ENCODE assay signal across 10 cellular contexts in the genomic region with DNA sequence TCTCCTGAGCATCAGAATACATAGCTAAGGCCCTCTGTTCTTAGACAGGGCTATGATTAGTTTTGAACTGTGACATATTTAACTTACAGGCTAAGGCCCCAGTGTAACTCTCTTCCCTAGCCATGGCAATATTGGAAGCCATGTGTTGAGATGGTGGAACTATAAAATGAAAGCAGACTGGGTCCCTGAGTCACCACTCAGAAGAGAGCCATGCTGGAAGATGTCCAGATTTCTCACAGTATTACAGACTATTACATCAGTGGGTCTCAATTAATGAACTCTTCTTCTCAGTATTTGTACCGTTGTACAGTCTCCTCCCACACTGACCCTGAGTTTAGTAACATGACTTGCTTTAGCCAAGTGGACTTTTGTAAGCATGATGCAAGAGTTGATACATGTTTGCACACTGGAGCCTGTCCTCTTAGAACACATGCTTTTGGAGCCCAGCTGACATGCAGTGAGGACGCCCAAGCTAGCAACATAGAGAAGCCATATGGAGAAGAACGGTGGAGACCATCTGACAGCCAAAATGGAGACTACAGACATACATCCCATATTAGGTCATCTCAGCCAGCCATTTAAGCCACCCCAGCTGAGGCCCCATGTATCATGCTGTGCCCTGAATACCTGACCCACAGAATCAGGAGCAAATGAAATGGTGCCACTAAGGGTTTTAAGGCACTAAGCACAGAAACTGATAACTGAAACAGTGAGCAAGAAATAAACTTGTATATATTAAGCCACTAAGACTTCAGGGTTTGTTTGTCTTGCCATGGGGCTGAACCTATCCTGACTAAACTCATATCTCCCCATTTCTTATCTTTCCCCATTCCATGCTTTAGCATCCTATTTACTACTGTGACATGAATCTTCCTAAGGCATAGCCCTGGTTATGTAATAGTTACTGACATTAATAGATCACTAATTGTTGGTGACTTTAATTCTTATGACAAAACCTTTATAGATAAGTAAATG. TPM values are rescaled to one million over a fixed set of nuclear protein-coding genes. Genes with fewer than 3 reads are reported as not detected.
DNase-seq lines count a peak whose midpoint lies in the region; FAIRE-seq and TF ChIP-seq lines count a peak whose summit lies in the region.
"Had no signal": no experiment of that assay in that cellular context is flagged by ENCODE, and none has a peak within 500 bp of the region (broad histone marks: within the 10 kb centered on the region; RNA-seq: fewer than 3 reads in every experiment).

No MANE protein-coding gene starts in this region.

- POLR2A ChIA-PET in RWPE1 (lab: Yijun Ruan, JAX; ENCODE audit: low non-redundant PET), result no interaction called here

- H3K9me3 ChIP-seq in skeletal muscle tissue (ENCODE audit: control insufficient read depth in 3 of 3, low read length in 3 of 3), result no peaks in the 10 kb centered on the region
- H3K9me3 ChIP-seq in prostate gland, result no peaks in the 10 kb centered on the region

- peaks cover 0 to 2% (median 1%) of the 10 kb centered on the region in 7 donors for H3K9me3 Mint-ChIP-seq in CD14-positive monocyte
- H3K9me3 Mint-ChIP-seq: T-helper 1 cell treated with Interleukin-12 subunit alpha and Interleukin-12 subunit beta and Interleukin-4 antibody, amounts not matched to agents 30 μg/mL and 1 μg/mL, for 36 hours had no signal

- H3K27me3 Mint-ChIP-seq in CD14-positive monocyte (ENCODE audit: low read depth in 3 of 3), result peaks cover 0 to 8% (median 6%) of the 10 kb centered on the region in 3 donors

- H3K4me1 ChIP-seq in skeletal muscle tissue (ENCODE audit: control insufficient read depth in 3 of 3, insufficient read depth in 3 of 3, low read length in 3 of 3) (peaks cover 66 to 72% (median 68%) of the 10 kb centered on the region in 3 donors), prostate gland (replicated peaks) (no peaks in the 10 kb centered on the region)

- H3K4me3 ChIP-seq in fibroblast of the aortic adventitia (ENCODE audit: low read depth, low read length), result no peak overlapping the region
- no peak overlapping the region for H3K4me3 ChIP-seq in skeletal muscle tissue (ENCODE audit: low read length in 3 of 3)
- H3K4me3 ChIP-seq in prostate gland, result no peak overlapping the region
- H3K4me3 ChIP-seq: coronary artery had no signal

- no peak for FAIRE-seq in frontal cortex (lab: Jason Lieb, UNC)
- FAIRE-seq: HTR-8/SVneo had no signal

- intact Hi-C loops in CD14-positive monocyte (cut with micrococcal nuclease) (no loop called here), prostate gland (cut with DNase I) (no loop called here)

- H3K27ac Mint-ChIP-seq in CD14-positive monocyte, result no peak overlapping the region
- H3K27ac Mint-ChIP-seq: T-helper 1 cell treated with Interleukin-12 subunit alpha and Interleukin-12 subunit beta and Interleukin-4 antibody, amounts not matched to agents 30 μg/mL and 1 μg/mL, for 36 hours had no signal

- WGBS in prostate gland, result 80% methylated on average over 3 of the region's 3 CpGs

- DNase-seq in HCEC 1CT (peak; percentile 87), RWPE1 (ENCODE audit: low spot score) (peak; percentile 31), fibroblast of the aortic adventitia (ENCODE audit: low read depth) (peak; percentile 93), CD14-positive monocyte (ENCODE audit: low spot score) (no peak), frontal cortex (ENCODE audit: low spot score in 2 of 2) (no peak), prostate gland (ENCODE audit: low spot score) (no peak)

- no peak overlapping the region for H3K9ac ChIP-seq in skeletal muscle tissue (ENCODE audit: low read depth in 1 of 3, low read length in 3 of 3)

- no peaks in the 10 kb centered on the region for H3K36me3 ChIP-seq in skeletal muscle tissue (ENCODE audit: control insufficient read depth in 3 of 3, insufficient read depth in 3 of 3, low read length in 3 of 3)
- no peaks in the 10 kb centered on the region for H3K36me3 ChIP-seq in prostate gland

- H3K27me3 ChIP-seq in skeletal muscle tissue (ENCODE audit: control insufficient read depth in 3 of 3, insufficient read depth in 3 of 3, low read length in 3 of 3), result no peaks in the 10 kb centered on the region
- H3K27me3 ChIP-seq in prostate gland (replicated peaks; ENCODE audit: insufficient read depth), result no peaks in the 10 kb centered on the region

- H3K27ac ChIP-seq in RWPE1 (no peak overlapping the region), skeletal muscle tissue (ENCODE audit: low read depth, low read length) (peak overlapping the region; percentile 21), prostate gland (no peak overlapping the region)
- H3K27ac ChIP-seq: coronary artery had no signal

- CTCF ChIA-PET in RWPE1 (lab: Yijun Ruan, JAX), result no interaction called here

- H3K4me3 Mint-ChIP-seq in CD14-positive monocyte, result no peak overlapping the region
- H3K4me3 Mint-ChIP-seq: T-helper 1 cell treated with Interleukin-12 subunit alpha and Interleukin-12 subunit beta and Interleukin-4 antibody, amounts not matched to agents 30 μg/mL and 1 μg/mL, for 36 hours had no signal

- TF ChIP-seq POLR2A in prostate gland (IDR thresholded peaks at IDR 0.05), result no peak

- H3K36me3 Mint-ChIP-seq in CD14-positive monocyte, result no peaks in the 10 kb centered on the region

- H3K4me1 Mint-ChIP-seq in CD14-positive monocyte, result no peaks in the 10 kb centered on the region

- TF ChIP-seq CTCF in RWPE1 (conservative IDR thresholded peaks at IDR 0.05; ENCODE audit: low read depth) (no peak), fibroblast of the aortic adventitia (IDR thresholded peaks at IDR 0.05; ENCODE audit: insufficient read depth, low read length) (no peak), CD14-positive monocyte (IDR thresholded peaks at IDR 0.05) (no peak), prostate gland (IDR thresholded peaks at IDR 0.05) (no peak)

RNA-seq across cellular contexts. Expression of a gene that starts 24.4 kb away (rescaled TPM):
- total RNA-seq in fibroblast of the aortic adventitia (ENCODE audit: low replicate concordance) (0.33 and 0.63 TPM in 2 replicates), skeletal muscle tissue (49.6 TPM), frontal cortex (0.82 TPM), prostate gland (under 1 TPM; 0.40 to 0.87 TPM)
- polyA plus RNA-seq in CD14-positive monocyte, result not detected

Comparison
In these comparisons a context has a peak if more than half of its experiments do, and no peak if none do; other contexts are left out.
1. DNase-seq: peak in HCEC 1CT (single experiment), RWPE1 (single experiment) and fibroblast of the aortic adventitia (single experiment); none in CD14-positive monocyte (single experiment), frontal cortex (0 of 2) and prostate gland (single experiment).
2. RNA of a gene that starts 24.4 kb away (total RNA-seq): 49.6 TPM in skeletal muscle tissue (single experiment); 0.40 to 0.87 TPM in prostate gland, 0.82 TPM in frontal cortex (single experiment) and 0.33 to 0.63 TPM in fibroblast of the aortic adventitia; every median in the first group is over 10 times any median in the second.